In genomic region chr16:67456383-67457140, GRCh38 we compare ENCODE assay signal across 8 cellular contexts. TPM values are rescaled to one million over a fixed set of nuclear protein-coding genes. Genes with fewer than 3 reads are reported as not detected.
A peak's percentile ranks its signal among the peaks of the same experiment; 100 is the strongest.
DNase-seq lines count a peak whose midpoint lies in the region; ATAC-seq and TF ChIP-seq lines count a peak whose summit lies in the region.

No MANE protein-coding gene starts in this region.

- H3K36me3 ChIP-seq in DND-41 (ENCODE audit: insufficient read depth, low read length) (peaks cover 17% of the 10 kb centered on the region; the same call in 1 of the 2 replicates), PC-3 (ENCODE audit: low read depth, low read length) (no peaks in the 10 kb centered on the region)

- TF ChIP-seq CTCF in DND-41 (IDR thresholded peaks at IDR 0.05; ENCODE audit: borderline replicate concordance, extremely low read depth, low read length, poor library complexity, severe bottlenecking) (peak; percentile 26), PC-3 (conservative IDR thresholded peaks at IDR 0.05; ENCODE audit: low read depth, low read length) (peak; percentile 46), fibroblast of villous mesenchyme (IDR thresholded peaks at IDR 0.05; ENCODE audit: insufficient read depth, low read depth, low read length) (peak; percentile 61)

- H3K9me3 ChIP-seq in DND-41 (ENCODE audit: insufficient read depth, low read length, severe bottlenecking) = no peaks in the 10 kb centered on the region
- H3K9me3 ChIP-seq in PC-3 (ENCODE audit: low read length) = no peaks in the 10 kb centered on the region

- intact Hi-C loops in PC-3 (cut with micrococcal nuclease) = no loop called here

- H3K4me1 ChIP-seq in DND-41 (ENCODE audit: insufficient read depth, low read length) (no peaks in the 10 kb centered on the region), PC-3 (ENCODE audit: insufficient read depth, low read length) (no peaks in the 10 kb centered on the region)

- H3K27ac ChIP-seq in DND-41 (ENCODE audit: low read length) (no peak overlapping the region), PC-3 (ENCODE audit: low read length) (no peak overlapping the region)

- H3K4me3 ChIP-seq in DND-41 (ENCODE audit: low read depth in 1 of 2, low read length in 2 of 2) = no peak overlapping the region
- H3K4me3 ChIP-seq in PC-3 (ENCODE audit: low read length) = no peak overlapping the region
- no peak overlapping the region for H3K4me3 ChIP-seq in fibroblast of villous mesenchyme (ENCODE audit: low read depth, low read length)

- H3K27me3 ChIP-seq in DND-41 (ENCODE audit: insufficient read depth, low read length, poor library complexity) (no peaks in the 10 kb centered on the region), PC-3 (ENCODE audit: low read length) (no peaks in the 10 kb centered on the region)

- H3F3A ChIP-seq in PC-3 (ENCODE audit: low read length, unreplicated experiment) = no peaks in the 10 kb centered on the region

- H3K79me2 ChIP-seq in DND-41 (ENCODE audit: insufficient read depth, low read length) = 0 out of 2 replicates have a peak, but pooled peaks cover 2% of the 10 kb centered on the region
- no peaks in the 10 kb centered on the region for H3K79me2 ChIP-seq in PC-3 (ENCODE audit: low read length)

- no peak for ATAC-seq in DND-41 (ENCODE audit: insufficient read depth, low read depth)
- no peak for ATAC-seq in PC-3
- ATAC-seq in HG03439 (IDR thresholded peaks at IDR 0.05; ENCODE audit: unreplicated experiment) = no peak
- ATAC-seq in HG02763 (IDR thresholded peaks at IDR 0.05; ENCODE audit: unreplicated experiment) = no peak
- no peak for ATAC-seq in GM19351 (IDR thresholded peaks at IDR 0.05; ENCODE audit: unreplicated experiment)
- ATAC-seq in HG02970 (IDR thresholded peaks at IDR 0.05; ENCODE audit: low FRiP score, unreplicated experiment) = no peak

- DNase-seq in DND-41 (no peak), PC-3 (no peak), fibroblast of villous mesenchyme (ENCODE audit: low read depth) (peak; percentile 55), pons (ENCODE audit: low spot score) (peak; percentile 40)

- H3K9ac ChIP-seq in DND-41 (ENCODE audit: low read depth, low read length) (no peak overlapping the region), PC-3 (ENCODE audit: low read length) (no peak overlapping the region)

- H3K4me2 ChIP-seq in DND-41 (ENCODE audit: insufficient read depth, low read length) (no peak overlapping the region), PC-3 (ENCODE audit: low read length) (no peak overlapping the region)

- no peaks in the 10 kb centered on the region for H3K9me2 ChIP-seq in PC-3 (replicated peaks; ENCODE audit: low read length)

- no TSS peak for BruUV-seq in PC-3 (replicated peaks; lab: Mats Ljungman, UMichigan)

- POLR2A ChIA-PET in PC-3 (lab: Charles Lee; ENCODE audit: unreplicated experiment) = no interaction called here

- CTCF ChIA-PET in PC-3 (lab: Charles Lee) = interaction anchor here (0.6 kb wide), 1 partner anchor 21 kb away, joined by 4 read pairs; no protein-coding TSS in a partner anchor

- peaks cover 61% of the 10 kb centered on the region for H4K20me1 ChIP-seq in DND-41 (ENCODE audit: insufficient read depth, low read length)
- H4K20me1 ChIP-seq in PC-3 (ENCODE audit: low read length) = no peaks in the 10 kb centered on the region

- H2AFZ ChIP-seq in DND-41 (ENCODE audit: low read depth, low read length) (no peak overlapping the region), PC-3 (ENCODE audit: low read length) (no peak overlapping the region)

RNA-seq across cellular contexts. Expression of gene ATP6V0D1, which starts 24.4 kb away (rescaled TPM):
- total RNA-seq in PC-3 (2014; rRNA removed) (65.5 and 76.6 TPM in 2 replicates), fibroblast of villous mesenchyme (107 and 122 TPM in 2 replicates)

RNA-seq across cellular contexts. Expression of gene HSD11B2, which starts 25.6 kb away (rescaled TPM):
- total RNA-seq in PC-3 (2014; rRNA removed) (2.4 and 8.3 TPM in 2 replicates), fibroblast of villous mesenchyme (not detected in 2 replicates)

RNA-seq across cellular contexts. Expression of gene AGRP, which starts 26.8 kb away (rescaled TPM):
- total RNA-seq in PC-3 (2014; rRNA removed) (not detected in 2 replicates), fibroblast of villous mesenchyme (not detected in 2 replicates)

RNA-seq across cellular contexts. Expression of gene ZDHHC1, which starts 40.3 kb away (rescaled TPM):
- 4.8 and 5.1 TPM in 2 replicates for total RNA-seq in PC-3 (2014; rRNA removed)
- 5.2 and 8.1 TPM in 2 replicates for total RNA-seq in fibroblast of villous mesenchyme

Comparison
In these comparisons a context has a peak if more than half of its experiments do, and no peak if none do; other contexts are left out.
1. DNase-seq: peak in fibroblast of villous mesenchyme (single experiment) and pons (single experiment); none in DND-41 (single experiment) and PC-3 (single experiment).
2. Peak in every context shown above with its lines, with median percentiles within 50 percentile points of each other: CTCF ChIP-seq.